In the genomic region with DNA sequence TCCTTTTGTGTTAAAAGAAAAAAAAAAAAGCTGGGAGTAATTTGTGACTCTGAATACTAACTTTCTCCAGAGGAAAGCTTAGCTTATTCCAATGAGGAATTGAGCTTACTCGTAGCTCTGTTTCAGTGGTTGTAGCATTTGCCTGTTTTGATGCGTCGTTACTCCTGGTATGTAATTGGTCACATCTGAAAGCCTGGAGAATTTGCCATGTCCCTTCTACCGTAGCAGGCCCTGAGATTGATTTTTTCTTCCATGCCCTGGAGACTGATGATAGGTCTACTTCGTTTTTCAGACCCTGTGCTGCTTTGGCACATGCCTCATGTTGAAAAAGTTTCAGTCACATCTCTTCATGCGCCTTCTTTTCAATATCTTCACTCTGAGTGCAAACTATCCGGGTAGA, we compare ENCODE assay signal across 25 cellular contexts.
A peak's percentile ranks its signal among the peaks of the same experiment; 100 is the strongest.
DNase-seq lines count a peak whose midpoint lies in the region; ATAC-seq and TF ChIP-seq lines count a peak whose summit lies in the region.
"Had no signal": no experiment of that assay in that cellular context is flagged by ENCODE, and none has a peak within 500 bp of the region (broad histone marks: within the 10 kb centered on the region; RNA-seq: fewer than 3 reads in every experiment).

No MANE protein-coding gene starts in this region.

- H3K4me1 Mint-ChIP-seq in GM23338 = peaks cover 29% of the 10 kb centered on the region
- H3K4me1 Mint-ChIP-seq: CD4-positive, CD25-positive, alpha-beta regulatory T cell; IgD-negative memory B cell had no signal

- H3K9me2 ChIP-seq in GM23338 (ENCODE audit: insufficient read depth) = no peaks in the 10 kb centered on the region; the same call in 1 of the 2 replicates

- no peak overlapping the region for H3K4me2 ChIP-seq in GM23338
- no peak overlapping the region for H3K4me2 ChIP-seq in neuronal stem cell (ENCODE audit: insufficient read depth, low read length, poor library complexity, severe bottlenecking)
- H3K4me2 ChIP-seq: BLaER1, KMS-11 had no signal

- H2BK12ac ChIP-seq in neuronal stem cell (ENCODE audit: low read length) = no peak overlapping the region

- peak overlapping the region; percentile 53; the same call in 1 of the 2 replicates for H2AFZ ChIP-seq in GM23338
- H2AFZ ChIP-seq in neuronal stem cell (ENCODE audit: low read length) = peak overlapping the region; percentile 38

- H2BK120ac ChIP-seq in neuronal stem cell (ENCODE audit: low read depth, low read length) = no peak overlapping the region

- H4K8ac ChIP-seq in neuronal stem cell (ENCODE audit: low read depth, low read length) = no peak overlapping the region

- H3K27me3 ChIP-seq in GM23338 (ENCODE audit: insufficient read depth) (no peaks in the 10 kb centered on the region), neuronal stem cell (ENCODE audit: control insufficient read depth in 3 of 3, insufficient read depth in 3 of 3, low read depth in 1 of 3, low read length in 3 of 3) (no peaks in the 10 kb centered on the region)
- H3K27me3 ChIP-seq: BLaER1 had no signal

- H4K20me1 ChIP-seq in GM23338 (replicated peaks; ENCODE audit: insufficient read depth) = no peaks in the 10 kb centered on the region
- H4K20me1 ChIP-seq: BLaER1 had no signal

- peaks cover 16% of the 10 kb centered on the region for H3K4me1 ChIP-seq in GM23338 (ENCODE audit: insufficient read depth)
- H3K4me1 ChIP-seq in neuronal stem cell (ENCODE audit: control insufficient read depth in 2 of 2, insufficient read depth in 1 of 2, low read depth in 1 of 2, low read length in 2 of 2) = peaks cover 2 to 3% of the 10 kb centered on the region in 2 donors

- no peak overlapping the region for H3K18ac ChIP-seq in neuronal stem cell (ENCODE audit: low read length)

- H3K4me3 ChIP-seq in GM23338 (no peak overlapping the region), neuronal stem cell (ENCODE audit: low read length in 2 of 2) (no peak overlapping the region)
- H3K4me3 ChIP-seq: BLaER1 had no signal

- H3K27ac ChIP-seq in GM23338 (ENCODE audit: low read depth) = no peak overlapping the region
- no peak overlapping the region for H3K27ac ChIP-seq in neuronal stem cell (replicated peaks; ENCODE audit: low read length)
- H3K27ac ChIP-seq: BLaER1, KMS-11 had no signal

- no peaks in the 10 kb centered on the region for H3K79me2 ChIP-seq in GM23338 (replicated peaks; ENCODE audit: insufficient read depth)

- no CpG with 5 or more reads among the region's 7 CpGs for WGBS in neuronal stem cell (ENCODE audit: extremely low coverage in 2 of 2, insufficient read length in 2 of 2, insufficient replicate concordance in 1 of 2), 2 donors

- H4K91ac ChIP-seq in neuronal stem cell (ENCODE audit: low read depth, low read length, poor library complexity) = no peak overlapping the region

- H3F3A ChIP-seq in GM23338 (replicated peaks; ENCODE audit: low read depth) = no peaks in the 10 kb centered on the region

- no peak overlapping the region for H3K9ac ChIP-seq in neuronal stem cell (ENCODE audit: low read depth, low read length, poor library complexity)
- H3K9ac ChIP-seq: BLaER1, KMS-11 had no signal

- ATAC-seq in GM23338 = no peak

- no peak overlapping the region for H3K27ac Mint-ChIP-seq in GM23338
- H3K27ac Mint-ChIP-seq: CD4-positive, CD25-positive, alpha-beta regulatory T cell; IgD-negative memory B cell had no signal

- no peaks in the 10 kb centered on the region; the same call in 2 of the 3 replicates for H3K9me3 Mint-ChIP-seq in GM23338

- H3K9me3 ChIP-seq in neuronal stem cell (replicated peaks in 1 of 2; ENCODE audit: control insufficient read depth in 2 of 2, insufficient read depth in 1 of 2, low read depth in 1 of 2, low read length in 2 of 2) = no peaks in the 10 kb centered on the region

- no peak for TF ChIP-seq CTCF in GM23338 (conservative IDR thresholded peaks at IDR 0.05; ENCODE audit: low read depth in 2 of 2)

- H2AK5ac ChIP-seq in neuronal stem cell (ENCODE audit: low read depth, low read length) = no peak overlapping the region

- no peaks in the 10 kb centered on the region for H3K27me3 Mint-ChIP-seq in GM23338 (ENCODE audit: insufficient read depth, low read depth, poor library complexity)
- H3K27me3 Mint-ChIP-seq: CD4-positive, CD25-positive, alpha-beta regulatory T cell; IgD-negative memory B cell had no signal

- no peak overlapping the region for H3K4me3 Mint-ChIP-seq in GM23338
- H3K4me3 Mint-ChIP-seq: CD4-positive, CD25-positive, alpha-beta regulatory T cell; IgD-negative memory B cell had no signal

- H2BK15ac ChIP-seq in neuronal stem cell (ENCODE audit: low read length) = no peak overlapping the region

- H3K36me3 ChIP-seq in GM23338 (ENCODE audit: insufficient read depth) = no peaks in the 10 kb centered on the region
- no peaks in the 10 kb centered on the region for H3K36me3 ChIP-seq in neuronal stem cell (replicated peaks in 1 of 2; ENCODE audit: control insufficient read depth in 2 of 2, insufficient read depth in 2 of 2, low read length in 2 of 2)
- H3K36me3 ChIP-seq: BLaER1 had no signal

- H3K23ac ChIP-seq in neuronal stem cell (ENCODE audit: low read depth, low read length, poor library complexity) = no peak overlapping the region

- no peaks in the 10 kb centered on the region for H3K79me1 ChIP-seq in neuronal stem cell (ENCODE audit: low read depth, low read length)

- no peak overlapping the region for H3K4ac ChIP-seq in neuronal stem cell (ENCODE audit: low read length)

- peaks cover 3% of the 10 kb centered on the region; the same call in 1 of the 3 replicates for H3K36me3 Mint-ChIP-seq in GM23338 (ENCODE audit: low read depth)
- H3K36me3 Mint-ChIP-seq: CD4-positive, CD25-positive, alpha-beta regulatory T cell; IgD-negative memory B cell had no signal

- DNase-seq in GM23338 (ENCODE audit: low spot score) = no peak
- peak; percentile 4 for DNase-seq in M059J (ENCODE audit: low read depth)
- peak; percentile 12 for DNase-seq in kidney glomerular epithelial cell (lab: John Stamatoyannopoulos, UW)
- DNase-seq in neuronal stem cell (ENCODE audit: low spot score) = no peak
- no peak for DNase-seq in NCI-H187 (lab: John Stamatoyannopoulos, UW)
- no peak for DNase-seq in cerebellar nuclear complex (lab: John Stamatoyannopoulos, UW)
- DNase-seq in NCI-H82 treated with DMSO at 0.1 percent for 48 hours (lab: John Stamatoyannopoulos, UW; ENCODE audit: unreplicated experiment) = no peak
- no peak for DNase-seq in NCI-H2171 treated with DMSO at 0.1 percent for 48 hours (lab: John Stamatoyannopoulos, UW)
- DNase-seq: CD4-positive, CD25-positive, alpha-beta regulatory T cell; DMS153; DND-41; NCI-H1092; NCI-H1417 treated with DMSO at 0.1 percent for 48 hours; NCI-H1694 treated with DMSO at 0.1 percent for 48 hours; NCI-H2081 treated with DMSO at 0.1 percent for 48 hours; NCI-H2171; NCI-H446 treated with DMSO at 0.1 percent for 48 hours; NCI-H526; NCI-H82; RPMI8226; SHP77; T-helper 1 cell had no signal

- H3K14ac ChIP-seq in neuronal stem cell (ENCODE audit: low read length) = no peak overlapping the region

- H2BK5ac ChIP-seq in neuronal stem cell (ENCODE audit: low read length) = no peak overlapping the region

TF ChIP-seq in GM23338, 12 proteins besides CTCF, POLR2A, EP300 and RAD21 (continues in another document):
- TF ChIP-seq, protein P1, sequence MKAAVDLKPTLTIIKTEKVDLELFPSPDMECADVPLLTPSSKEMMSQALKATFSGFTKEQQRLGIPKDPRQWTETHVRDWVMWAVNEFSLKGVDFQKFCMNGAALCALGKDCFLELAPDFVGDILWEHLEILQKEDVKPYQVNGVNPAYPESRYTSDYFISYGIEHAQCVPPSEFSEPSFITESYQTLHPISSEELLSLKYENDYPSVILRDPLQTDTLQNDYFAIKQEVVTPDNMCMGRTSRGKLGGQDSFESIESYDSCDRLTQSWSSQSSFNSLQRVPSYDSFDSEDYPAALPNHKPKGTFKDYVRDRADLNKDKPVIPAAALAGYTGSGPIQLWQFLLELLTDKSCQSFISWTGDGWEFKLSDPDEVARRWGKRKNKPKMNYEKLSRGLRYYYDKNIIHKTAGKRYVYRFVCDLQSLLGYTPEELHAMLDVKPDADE (IDR thresholded peaks at IDR 0.05) = no peak
- TF ChIP-seq, protein P2, sequence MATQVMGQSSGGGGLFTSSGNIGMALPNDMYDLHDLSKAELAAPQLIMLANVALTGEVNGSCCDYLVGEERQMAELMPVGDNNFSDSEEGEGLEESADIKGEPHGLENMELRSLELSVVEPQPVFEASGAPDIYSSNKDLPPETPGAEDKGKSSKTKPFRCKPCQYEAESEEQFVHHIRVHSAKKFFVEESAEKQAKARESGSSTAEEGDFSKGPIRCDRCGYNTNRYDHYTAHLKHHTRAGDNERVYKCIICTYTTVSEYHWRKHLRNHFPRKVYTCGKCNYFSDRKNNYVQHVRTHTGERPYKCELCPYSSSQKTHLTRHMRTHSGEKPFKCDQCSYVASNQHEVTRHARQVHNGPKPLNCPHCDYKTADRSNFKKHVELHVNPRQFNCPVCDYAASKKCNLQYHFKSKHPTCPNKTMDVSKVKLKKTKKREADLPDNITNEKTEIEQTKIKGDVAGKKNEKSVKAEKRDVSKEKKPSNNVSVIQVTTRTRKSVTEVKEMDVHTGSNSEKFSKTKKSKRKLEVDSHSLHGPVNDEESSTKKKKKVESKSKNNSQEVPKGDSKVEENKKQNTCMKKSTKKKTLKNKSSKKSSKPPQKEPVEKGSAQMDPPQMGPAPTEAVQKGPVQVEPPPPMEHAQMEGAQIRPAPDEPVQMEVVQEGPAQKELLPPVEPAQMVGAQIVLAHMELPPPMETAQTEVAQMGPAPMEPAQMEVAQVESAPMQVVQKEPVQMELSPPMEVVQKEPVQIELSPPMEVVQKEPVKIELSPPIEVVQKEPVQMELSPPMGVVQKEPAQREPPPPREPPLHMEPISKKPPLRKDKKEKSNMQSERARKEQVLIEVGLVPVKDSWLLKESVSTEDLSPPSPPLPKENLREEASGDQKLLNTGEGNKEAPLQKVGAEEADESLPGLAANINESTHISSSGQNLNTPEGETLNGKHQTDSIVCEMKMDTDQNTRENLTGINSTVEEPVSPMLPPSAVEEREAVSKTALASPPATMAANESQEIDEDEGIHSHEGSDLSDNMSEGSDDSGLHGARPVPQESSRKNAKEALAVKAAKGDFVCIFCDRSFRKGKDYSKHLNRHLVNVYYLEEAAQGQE (IDR thresholded peaks at IDR 0.05; ENCODE audit: unreplicated experiment) = no peak

Comparison
In these comparisons a context has a peak if more than half of its experiments do, and no peak if none do; other contexts are left out.
1. DNase-seq: peak in M059J (single experiment) and kidney glomerular epithelial cell (single experiment); none in GM23338 (single experiment), neuronal stem cell (single experiment), NCI-H187 (0 of 2), cerebellar nuclear complex (0 of 2), NCI-H82 treated with DMSO at 0.1 percent for 48 hours (single experiment) and NCI-H2171 treated with DMSO at 0.1 percent for 48 hours (single experiment).